14 cellular contexts compared by ENCODE assay signal in the genomic region with DNA sequence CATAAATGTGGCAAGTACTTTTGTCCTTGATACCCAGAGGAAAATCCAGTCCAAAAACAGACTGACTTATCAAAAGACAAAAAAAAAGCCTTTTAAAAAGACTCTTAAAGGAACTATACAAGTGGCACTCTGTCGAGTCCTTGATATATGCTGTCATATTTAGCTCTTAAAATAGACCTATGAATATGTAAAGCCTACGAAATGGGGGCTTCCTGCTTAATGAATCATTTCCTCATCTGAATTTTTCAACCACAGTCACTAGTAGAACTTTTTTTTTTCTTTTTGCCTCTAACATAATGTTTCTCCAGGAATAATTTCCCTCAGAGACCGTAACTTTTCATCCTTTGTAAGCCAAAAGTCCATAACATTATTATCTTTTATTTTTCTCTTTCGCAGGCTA.
DNase-seq lines count a peak whose midpoint lies in the region; ATAC-seq, FAIRE-seq and TF ChIP-seq lines count a peak whose summit lies in the region.
"Had no signal": no experiment of that assay in that cellular context is flagged by ENCODE, and none has a peak within 500 bp of the region (broad histone marks: within the 10 kb centered on the region; RNA-seq: fewer than 3 reads in every experiment).

No MANE protein-coding gene starts in this region.

- H3K4me1 ChIP-seq in A549, result peaks cover 38% of the 10 kb centered on the region; the same call in 2 of the 3 replicates

- H3K9me3 Mint-ChIP-seq in natural killer cell treated with Interleukin-12 subunit alpha and Interleukin-12 subunit beta and Interleukin-15 and Interleukin-18, amount 100 ng/mL, for 72 hours, result no peaks in the 10 kb centered on the region
- H3K9me3 Mint-ChIP-seq in activated CD4-positive, alpha-beta T cell treated with anti-CD3 and anti-CD28 coated beads, Interleukin-2, amount 10 ng/mL, durations not matched to agents 7 days and 5 days, result no peaks in the 10 kb centered on the region
- H3K9me3 Mint-ChIP-seq in T-helper 2 cell treated with Interferon-gamma antibody and Interleukin-4, amounts not matched to agents 5 μg/mL and 100 μg/mL, for 36 hours, result no peaks in the 10 kb centered on the region

- no peak overlapping the region for H3K4me3 Mint-ChIP-seq in natural killer cell treated with Interleukin-12 subunit alpha and Interleukin-12 subunit beta and Interleukin-15 and Interleukin-18, amount 100 ng/mL, for 72 hours
- no peak overlapping the region for H3K4me3 Mint-ChIP-seq in activated CD4-positive, alpha-beta T cell treated with anti-CD3 and anti-CD28 coated beads, Interleukin-2, amount 10 ng/mL, durations not matched to agents 7 days and 5 days
- no peak overlapping the region for H3K4me3 Mint-ChIP-seq in T-helper 2 cell treated with Interferon-gamma antibody and Interleukin-4, amounts not matched to agents 5 μg/mL and 100 μg/mL, for 36 hours

- FAIRE-seq in A549 (lab: Jason Lieb, UNC), result no peak
- FAIRE-seq: K562 had no signal

- POLR2A ChIA-PET in A549 (lab: Yijun Ruan, JAX), result no interaction called here
- POLR2A ChIA-PET in activated CD4-positive, alpha-beta T cell treated with anti-CD3 and anti-CD28 coated beads, Interleukin-2, amount 10 ng/mL, durations not matched to agents 7 days and 5 days (lab: Charles Lee), result no interaction called here

- CTCF ChIA-PET in A549 (lab: Yijun Ruan, JAX), result interaction anchor here (1.2 kb wide), 1 partner anchor 297 kb away, joined by 3 read pairs; a partner anchor contains a TSS
- CTCF ChIA-PET in activated CD4-positive, alpha-beta T cell treated with anti-CD3 and anti-CD28 coated beads, Interleukin-2, amount 10 ng/mL, durations not matched to agents 7 days and 5 days (lab: Charles Lee), result interaction anchor here (0.7 kb wide), 1 partner anchor 105 kb away, joined by 3 read pairs; no protein-coding TSS in a partner anchor

- no peaks in the 10 kb centered on the region for H3K36me3 Mint-ChIP-seq in natural killer cell treated with Interleukin-12 subunit alpha and Interleukin-12 subunit beta and Interleukin-15 and Interleukin-18, amount 100 ng/mL, for 72 hours
- no peaks in the 10 kb centered on the region for H3K36me3 Mint-ChIP-seq in activated CD4-positive, alpha-beta T cell treated with anti-CD3 and anti-CD28 coated beads, Interleukin-2, amount 10 ng/mL, durations not matched to agents 7 days and 5 days (ENCODE audit: low read depth)
- no peaks in the 10 kb centered on the region for H3K36me3 Mint-ChIP-seq in T-helper 2 cell treated with Interferon-gamma antibody and Interleukin-4, amounts not matched to agents 5 μg/mL and 100 μg/mL, for 36 hours (ENCODE audit: low read depth)

- H3K4me3 ChIP-seq in A549, result no peak overlapping the region
- no peak overlapping the region for H3K4me3 ChIP-seq in epithelial cell of esophagus (ENCODE audit: low read length)
- H3K4me3 ChIP-seq: K562, SK-N-MC had no signal

- DNase-seq in A549 (ENCODE audit: low read depth in 1 of 2, low spot score in 1 of 2) (no peak), GM20000 (ENCODE audit: low spot score) (peak; percentile 22), MV-4-11 (lab: John Stamatoyannopoulos, UW) (peak; percentile 47), epithelial cell of esophagus (ENCODE audit: low read depth) (peak; percentile 45), OCI-M1 (lab: John Stamatoyannopoulos, UW) (no peak)
- no peak for DNase-seq in natural killer cell treated with Interleukin-12 subunit alpha and Interleukin-12 subunit beta and Interleukin-15 and Interleukin-18, amount 100 ng/mL, for 72 hours (ENCODE audit: low spot score)
- DNase-seq in activated CD4-positive, alpha-beta T cell treated with anti-CD3 and anti-CD28 coated beads, Interleukin-2, amount 10 ng/mL, durations not matched to agents 7 days and 5 days, result no peak
- DNase-seq in T-helper 2 cell treated with Interferon-gamma antibody and Interleukin-4, amounts not matched to agents 5 μg/mL and 100 μg/mL, for 36 hours (ENCODE audit: low spot score), result no peak
- DNase-seq: activated CD4-positive, alpha-beta T cell treated with anti-CD3 and anti-CD28 coated beads for 48 hours; activated naive CD4-positive, alpha-beta T cell; GF-D8; NCI-H2171 treated with DMSO at 0.1 percent for 48 hours had no signal

- ATAC-seq in A549, result no peak
- ATAC-seq in natural killer cell treated with Interleukin-12 subunit alpha and Interleukin-12 subunit beta and Interleukin-15 and Interleukin-18, amount 100 ng/mL, for 72 hours, result no peak
- ATAC-seq: K562 had no signal

- no peak for TF ChIP-seq CTCF in A549 (IDR thresholded peaks at IDR 0.05)
- TF ChIP-seq CTCF in GM20000 (IDR thresholded peaks at IDR 0.05; ENCODE audit: extremely low read depth, missing control alignments), result no peak
- no peak for TF ChIP-seq CTCF in epithelial cell of esophagus (IDR thresholded peaks at IDR 0.05; ENCODE audit: insufficient read depth, low read depth, low read length, missing control alignments)

- TF ChIP-seq RAD21 in A549 (conservative IDR thresholded peaks at IDR 0.05 in 1 of 2, IDR thresholded peaks at IDR 0.05 in 1 of 2), result no peak

- H3K27ac Mint-ChIP-seq in natural killer cell treated with Interleukin-12 subunit alpha and Interleukin-12 subunit beta and Interleukin-15 and Interleukin-18, amount 100 ng/mL, for 72 hours, result no peak overlapping the region
- no peak overlapping the region for H3K27ac Mint-ChIP-seq in activated CD4-positive, alpha-beta T cell treated with anti-CD3 and anti-CD28 coated beads, Interleukin-2, amount 10 ng/mL, durations not matched to agents 7 days and 5 days
- H3K27ac Mint-ChIP-seq in T-helper 2 cell treated with Interferon-gamma antibody and Interleukin-4, amounts not matched to agents 5 μg/mL and 100 μg/mL, for 36 hours, result no peak overlapping the region

- no peaks in the 10 kb centered on the region for H3K9me3 ChIP-seq in A549

- 52% methylated on average over 4 of the region's 4 CpGs for WGBS in A549 (ENCODE audit: missing lambda C conversion rate)

- no peak for TF ChIP-seq POLR2A in A549 (IDR thresholded peaks at IDR 0.05; ENCODE audit: low read length)

- no peaks in the 10 kb centered on the region for H3K4me1 Mint-ChIP-seq in natural killer cell treated with Interleukin-12 subunit alpha and Interleukin-12 subunit beta and Interleukin-15 and Interleukin-18, amount 100 ng/mL, for 72 hours (ENCODE audit: low read depth in 2 of 2)
- H3K4me1 Mint-ChIP-seq in activated CD4-positive, alpha-beta T cell treated with anti-CD3 and anti-CD28 coated beads, Interleukin-2, amount 10 ng/mL, durations not matched to agents 7 days and 5 days, result no peaks in the 10 kb centered on the region
- no peaks in the 10 kb centered on the region for H3K4me1 Mint-ChIP-seq in T-helper 2 cell treated with Interferon-gamma antibody and Interleukin-4, amounts not matched to agents 5 μg/mL and 100 μg/mL, for 36 hours (ENCODE audit: low read depth)

- 0 out of 3 replicates have a peak overlapping the region, but pooled peaks have one; percentile 6 for H3K4me2 ChIP-seq in A549

- peaks cover 0 to 3% of the 10 kb centered on the region in 2 donors for H3K27me3 Mint-ChIP-seq in natural killer cell treated with Interleukin-12 subunit alpha and Interleukin-12 subunit beta and Interleukin-15 and Interleukin-18, amount 100 ng/mL, for 72 hours
- H3K27me3 Mint-ChIP-seq in activated CD4-positive, alpha-beta T cell treated with anti-CD3 and anti-CD28 coated beads, Interleukin-2, amount 10 ng/mL, durations not matched to agents 7 days and 5 days, result peaks cover 5% of the 10 kb centered on the region
- no peaks in the 10 kb centered on the region for H3K27me3 Mint-ChIP-seq in T-helper 2 cell treated with Interferon-gamma antibody and Interleukin-4, amounts not matched to agents 5 μg/mL and 100 μg/mL, for 36 hours (ENCODE audit: low read depth)

- no peak for TF ChIP-seq EP300 in A549 (IDR thresholded peaks at IDR 0.05)

- peak overlapping the region in 1 of 2 experiments; percentile 51; a peak in 1 of 6 replicates for H3K27ac ChIP-seq in A549
- H3K27ac ChIP-seq: SK-N-MC had no signal

TF ChIP-seq in A549, 52 proteins besides CTCF, POLR2A, EP300 and RAD21 (continues in another document):
- TF ChIP-seq HOXB13 (CRISPR knock-in tag; IDR thresholded peaks at IDR 0.05; ENCODE audit: low read depth) (no peak), HOXB5 (CRISPR knock-in tag; IDR thresholded peaks at IDR 0.05) (no peak), HEYL (CRISPR knock-in tag; IDR thresholded peaks at IDR 0.05) (no peak), BHLHE40 (IDR thresholded peaks at IDR 0.05; ENCODE audit: low read depth, low read length) (no peak), NFE2L2 (conservative IDR thresholded peaks at IDR 0.05; ENCODE audit: low read length) (no peak), RARB (CRISPR knock-in tag; IDR thresholded peaks at IDR 0.05) (no peak), EHMT2 (IDR thresholded peaks at IDR 0.05; ENCODE audit: low read depth) (no peak), CBX8 (IDR thresholded peaks at IDR 0.05) (no peak), CEBPB (IDR thresholded peaks at IDR 0.05) (no peak), PHF8 (IDR thresholded peaks at IDR 0.05; ENCODE audit: borderline replicate concordance, low read depth) (no peak), FOSL2 (IDR thresholded peaks at IDR 0.05) (no peak), FOSL2 (CRISPR knock-in tag; IDR thresholded peaks at IDR 0.05) (no peak), ZSCAN20 (CRISPR knock-in tag; IDR thresholded peaks at IDR 0.05) (no peak), SREBF2 (IDR thresholded peaks at IDR 0.05) (no peak), KDM5A (IDR thresholded peaks at IDR 0.05) (no peak), SMC3 (IDR thresholded peaks at IDR 0.05) (no peak)
- TF ChIP-seq, protein P1, sequence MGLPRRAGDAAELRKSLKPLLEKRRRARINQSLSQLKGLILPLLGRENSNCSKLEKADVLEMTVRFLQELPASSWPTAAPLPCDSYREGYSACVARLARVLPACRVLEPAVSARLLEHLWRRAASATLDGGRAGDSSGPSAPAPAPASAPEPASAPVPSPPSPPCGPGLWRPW (IDR thresholded peaks at IDR 0.05), result no peak
- TF ChIP-seq, protein P2, sequence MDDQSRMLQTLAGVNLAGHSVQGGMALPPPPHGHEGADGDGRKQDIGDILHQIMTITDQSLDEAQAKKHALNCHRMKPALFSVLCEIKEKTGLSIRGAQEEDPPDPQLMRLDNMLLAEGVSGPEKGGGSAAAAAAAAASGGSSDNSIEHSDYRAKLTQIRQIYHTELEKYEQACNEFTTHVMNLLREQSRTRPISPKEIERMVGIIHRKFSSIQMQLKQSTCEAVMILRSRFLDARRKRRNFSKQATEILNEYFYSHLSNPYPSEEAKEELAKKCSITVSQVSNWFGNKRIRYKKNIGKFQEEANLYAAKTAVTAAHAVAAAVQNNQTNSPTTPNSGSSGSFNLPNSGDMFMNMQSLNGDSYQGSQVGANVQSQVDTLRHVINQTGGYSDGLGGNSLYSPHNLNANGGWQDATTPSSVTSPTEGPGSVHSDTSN (IDR thresholded peaks at IDR 0.05), result no peak
- TF ChIP-seq, protein P3, sequence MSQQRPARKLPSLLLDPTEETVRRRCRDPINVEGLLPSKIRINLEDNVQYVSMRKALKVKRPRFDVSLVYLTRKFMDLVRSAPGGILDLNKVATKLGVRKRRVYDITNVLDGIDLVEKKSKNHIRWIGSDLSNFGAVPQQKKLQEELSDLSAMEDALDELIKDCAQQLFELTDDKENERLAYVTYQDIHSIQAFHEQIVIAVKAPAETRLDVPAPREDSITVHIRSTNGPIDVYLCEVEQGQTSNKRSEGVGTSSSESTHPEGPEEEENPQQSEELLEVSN (IDR thresholded peaks at IDR 0.05; ENCODE audit: borderline replicate concordance, low read depth), result no peak

Comparison
In these comparisons a context has a peak if more than half of its experiments do, and no peak if none do; other contexts are left out.
1. DNase-seq: peak in GM20000 (single experiment), MV-4-11 (single experiment) and epithelial cell of esophagus (single experiment); none in A549 (0 of 2), natural killer cell treated with Interleukin-12 subunit alpha and Interleukin-12 subunit beta and Interleukin-15 and Interleukin-18, amount 100 ng/mL, for 72 hours (single experiment), activated CD4-positive, alpha-beta T cell treated with anti-CD3 and anti-CD28 coated beads, Interleukin-2, amount 10 ng/mL, durations not matched to agents 7 days and 5 days (single experiment), T-helper 2 cell treated with Interferon-gamma antibody and Interleukin-4, amounts not matched to agents 5 μg/mL and 100 μg/mL, for 36 hours (single experiment) and OCI-M1 (single experiment).